In the genomic region with DNA sequence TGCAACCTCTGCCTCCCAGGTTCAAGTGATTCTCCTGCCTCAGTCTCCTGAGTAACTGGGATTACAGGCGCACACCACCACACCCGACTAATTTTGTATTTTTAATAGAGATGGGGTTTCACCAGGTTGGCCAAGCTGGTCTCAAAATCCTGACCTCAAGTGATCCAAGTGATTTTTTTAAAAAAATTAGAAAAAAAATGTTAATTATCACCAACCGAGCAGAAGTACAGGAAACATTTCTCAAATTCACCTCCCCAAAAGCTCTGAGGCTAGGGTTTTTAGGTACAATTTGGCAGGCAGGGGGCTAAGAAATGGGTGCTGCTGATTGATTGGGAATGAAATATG, we compare ENCODE assay signal across 14 cellular contexts. TPM values are rescaled to one million over a fixed set of nuclear protein-coding genes. Genes with fewer than 3 reads are reported as not detected.
DNase-seq lines count a peak whose midpoint lies in the region; ATAC-seq, FAIRE-seq and TF ChIP-seq lines count a peak whose summit lies in the region.
"Had no signal": no experiment of that assay in that cellular context is flagged by ENCODE, and none has a peak within 500 bp of the region (broad histone marks: within the 10 kb centered on the region; RNA-seq: fewer than 3 reads in every experiment).

No MANE protein-coding gene starts in this region.

- H3K4me1 Mint-ChIP-seq in CD14-positive monocyte = peaks cover 13% of the 10 kb centered on the region

- no peak overlapping the region for H3K4me3 Mint-ChIP-seq in CD14-positive monocyte

- H3K27ac Mint-ChIP-seq in CD14-positive monocyte = no peak overlapping the region

- no peak overlapping the region for H3K9ac ChIP-seq in HCT116 (ENCODE audit: low read length)
- H3K9ac ChIP-seq in keratinocyte (ENCODE audit: control insufficient read depth, extremely low read depth, insufficient read depth, low read length) = peak overlapping the region; percentile 42
- H3K9ac ChIP-seq in skeletal muscle satellite cell (ENCODE audit: low read depth, low read length) = no peak overlapping the region

- peaks cover 0 to 6% of the 10 kb centered on the region in 2 donors for H3K36me3 Mint-ChIP-seq in CD14-positive monocyte

- TF ChIP-seq RAD21 in HCT116 (IDR thresholded peaks at IDR 0.05; ENCODE audit: low read depth) = no peak

- peaks cover 0 to 5% (median 0%) of the 10 kb centered on the region in 3 donors for H3K27me3 Mint-ChIP-seq in CD14-positive monocyte (ENCODE audit: low read depth in 3 of 3)

- no peak for FAIRE-seq in keratinocyte (lab: Jason Lieb, UNC)

- H3K36me3 ChIP-seq in HCT116 (ENCODE audit: control insufficient read depth in 1 of 2, insufficient read depth in 2 of 2, low read length in 2 of 2) = no peaks in the 10 kb centered on the region
- no peaks in the 10 kb centered on the region for H3K36me3 ChIP-seq in keratinocyte (ENCODE audit: control insufficient read depth in 2 of 2, extremely low read depth in 1 of 2, insufficient read depth in 2 of 2, low read length in 2 of 2)
- H3K36me3 ChIP-seq in skeletal muscle satellite cell (ENCODE audit: insufficient read depth, low read length) = no peaks in the 10 kb centered on the region
- no peaks in the 10 kb centered on the region for H3K36me3 ChIP-seq in effector memory CD4-positive, alpha-beta T cell (ENCODE audit: control insufficient read depth, insufficient read depth, low read length)

- BruUV-seq in HCT116 (replicated peaks; lab: Mats Ljungman, UMichigan) = no TSS peak

- H3K79me2 ChIP-seq in HCT116 (ENCODE audit: insufficient read depth, low read length) (no peaks in the 10 kb centered on the region), keratinocyte (ENCODE audit: control insufficient read depth, insufficient read depth, low read length) (no peaks in the 10 kb centered on the region)

- POLR2A ChIA-PET in HCT116 (lab: Charles Lee) = no interaction called here

- H2AFZ ChIP-seq in HCT116 (ENCODE audit: low read depth, low read length, poor library complexity, severe bottlenecking) (peak overlapping the region; percentile 99), keratinocyte (ENCODE audit: control insufficient read depth, low read length) (no peak overlapping the region)

- TF ChIP-seq POLR2A in HCT116 (IDR thresholded peaks at IDR 0.05; ENCODE audit: borderline replicate concordance, extremely low read depth, insufficient read depth, insufficient read length) = no peak

- ATAC-seq in HCT116 = no peak
- no peak for ATAC-seq in GM19023 (IDR thresholded peaks at IDR 0.05; ENCODE audit: unreplicated experiment)

- RAD21 ChIA-PET in HCT116 (lab: Charles Lee; ENCODE audit: low non-redundant PET in 1 of 2, low total read pairs in 2 of 2, uncharacterized antibody in 2 of 2, unreplicated experiment in 2 of 2) = no interaction called here

- intact Hi-C loops in HCT116 (cut with micrococcal nuclease) = no loop called here
- intact Hi-C loops in CD14-positive monocyte (cut with micrococcal nuclease) = no loop called here

- dilution Hi-C loops in keratinocyte (cut with MboI; ENCODE audit: extremely low pct_ligation_motif_present, low sequenced_read_pairs) = no loop called here

- H3K4me3 ChIP-seq in HCT116 (replicated peaks in 1 of 2; ENCODE audit: low read depth in 1 of 2, low read length in 2 of 2) (peak overlapping the region in 1 of 2 experiments; percentile 30; a peak in 1 of 4 replicates), keratinocyte (ENCODE audit: control insufficient read depth in 2 of 3, extremely low read depth in 1 of 3, insufficient read depth in 2 of 3, low read depth in 1 of 3, low read length in 3 of 3) (no peak overlapping the region), skeletal muscle satellite cell (ENCODE audit: low read length) (peak overlapping the region; percentile 40)
- H3K4me3 ChIP-seq in effector memory CD4-positive, alpha-beta T cell (ENCODE audit: insufficient read depth, low read depth, low read length, poor library complexity, severe bottlenecking) = no peak overlapping the region

- peaks cover 0 to 4% (median 0%) of the 10 kb centered on the region in 7 donors for H3K9me3 Mint-ChIP-seq in CD14-positive monocyte

- H3K27me3 ChIP-seq in HCT116 (ENCODE audit: insufficient read depth, low read length) (no peaks in the 10 kb centered on the region), keratinocyte (ENCODE audit: control insufficient read depth, extremely low read depth, insufficient read depth, low read length) (peaks cover 2% of the 10 kb centered on the region), skeletal muscle satellite cell (ENCODE audit: control insufficient read depth, insufficient read depth, low read length) (peaks cover 23% of the 10 kb centered on the region)
- no peaks in the 10 kb centered on the region for H3K27me3 ChIP-seq in effector memory CD4-positive, alpha-beta T cell (replicated peaks; ENCODE audit: control insufficient read depth, insufficient read depth, low read length, poor library complexity, severe bottlenecking)

- H3K4me1 ChIP-seq in HCT116 (ENCODE audit: control insufficient read depth in 1 of 2, insufficient read depth in 2 of 2, low read length in 2 of 2) (peaks cover 7 to 19% of the 10 kb centered on the region in 2 experiments; a peak in 3 of 4 replicates), keratinocyte (ENCODE audit: control insufficient read depth, extremely low read depth, insufficient read depth, low read length) (peaks cover 14% of the 10 kb centered on the region), skeletal muscle satellite cell (ENCODE audit: control insufficient read depth, insufficient read depth, low read length) (peaks cover 10% of the 10 kb centered on the region)
- H3K4me1 ChIP-seq in effector memory CD4-positive, alpha-beta T cell (ENCODE audit: control insufficient read depth, insufficient read depth, low read length, poor library complexity, severe bottlenecking) = no peaks in the 10 kb centered on the region

- no peaks in the 10 kb centered on the region for H3K9me3 ChIP-seq in HCT116 (ENCODE audit: control insufficient read depth in 1 of 2, insufficient read depth in 1 of 2, low read depth in 1 of 2, low read length in 2 of 2)
- no peaks in the 10 kb centered on the region for H3K9me3 ChIP-seq in keratinocyte (ENCODE audit: control insufficient read depth, low read depth, low read length)
- no peaks in the 10 kb centered on the region for H3K9me3 ChIP-seq in skeletal muscle satellite cell (replicated peaks; ENCODE audit: low read length)
- H3K9me3 ChIP-seq in effector memory CD4-positive, alpha-beta T cell (ENCODE audit: control insufficient read depth, low read length) = no peaks in the 10 kb centered on the region

- CTCF ChIA-PET in HCT116 (lab: Charles Lee) = no interaction called here

- H3K9me1 ChIP-seq in keratinocyte (ENCODE audit: control insufficient read depth, extremely low read depth, insufficient read depth, low read length) = no peaks in the 10 kb centered on the region

- H3K9me2 ChIP-seq in HCT116 (ENCODE audit: insufficient read depth) = no peaks in the 10 kb centered on the region

- no peak for TF ChIP-seq CTCF in HCT116 (IDR thresholded peaks at IDR 0.05 in 2 of 3, conservative IDR thresholded peaks at IDR 0.05 in 1 of 3; ENCODE audit: borderline replicate concordance in 1 of 3, insufficient read depth in 1 of 3, low read depth in 2 of 3, low read length in 2 of 3)
- no peak for TF ChIP-seq CTCF in VCaP (conservative IDR thresholded peaks at IDR 0.05)
- no peak for TF ChIP-seq CTCF in keratinocyte (optimal IDR thresholded peaks at IDR 0.05 in 1 of 3, IDR thresholded peaks at IDR 0.05 in 1 of 3, conservative IDR thresholded peaks at IDR 0.05 in 1 of 3; ENCODE audit: extremely low read depth in 1 of 3, insufficient read depth in 2 of 3, low read length in 3 of 3)
- TF ChIP-seq CTCF in CD14-positive monocyte (IDR thresholded peaks at IDR 0.05) = no peak

- H4K20me1 ChIP-seq in HCT116 (ENCODE audit: insufficient read depth) (no peaks in the 10 kb centered on the region), keratinocyte (ENCODE audit: control insufficient read depth, extremely low read depth, insufficient read depth, low read length) (no peaks in the 10 kb centered on the region)

- peak overlapping the region; percentile 73 for H3K4me2 ChIP-seq in HCT116 (ENCODE audit: low read length)
- H3K4me2 ChIP-seq in keratinocyte (ENCODE audit: control insufficient read depth, extremely low read depth, insufficient read depth, low read depth, low read length) = peak overlapping the region; percentile 79
- peak overlapping the region; percentile 64 for H3K4me2 ChIP-seq in skeletal muscle satellite cell (ENCODE audit: low read length)

- DNase-seq in HCT116 (ENCODE audit: low read depth, low spot score) (no peak), keratinocyte (ENCODE audit: low read depth, low spot score) (no peak), CD14-positive monocyte (ENCODE audit: low spot score) (no peak)
- no peak for DNase-seq in effector memory CD4-positive, alpha-beta T cell
- DNase-seq: DMS 273 treated with DMSO at 0.1 percent for 48 hours, NCI-H1105 treated with DMSO at 0.1 percent for 48 hours, NCI-H187 treated with DMSO at 0.1 percent for 48 hours, NCI-H446 treated with DMSO at 0.1 percent for 48 hours, NCI-H748 treated with DMSO at 0.1 percent for 48 hours, Right ventricle myocardium superior had no signal

- H3K27ac ChIP-seq in HCT116 (ENCODE audit: low read depth, low read length) (no peak overlapping the region), VCaP (peak overlapping the region; percentile 46), keratinocyte (ENCODE audit: control insufficient read depth, insufficient read depth, low read length) (no peak overlapping the region)
- H3K27ac ChIP-seq in effector memory CD4-positive, alpha-beta T cell (ENCODE audit: insufficient read depth, low read length, poor library complexity, severe bottlenecking) = no peak overlapping the region

TF ChIP-seq in HCT116, 20 proteins besides CTCF, POLR2A, EP300 and RAD21 (continues in another document):
- TF ChIP-seq, protein P1, sequence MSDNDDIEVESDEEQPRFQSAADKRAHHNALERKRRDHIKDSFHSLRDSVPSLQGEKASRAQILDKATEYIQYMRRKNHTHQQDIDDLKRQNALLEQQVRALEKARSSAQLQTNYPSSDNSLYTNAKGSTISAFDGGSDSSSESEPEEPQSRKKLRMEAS (IDR thresholded peaks at IDR 0.05) = no peak
- TF ChIP-seq EGR1 (IDR thresholded peaks at IDR 0.05; ENCODE audit: low read depth) = no peak
- TF ChIP-seq POLR2AphosphoS5 (IDR thresholded peaks at IDR 0.05; ENCODE audit: low read depth, low read length) = no peak
- no peak for TF ChIP-seq ELF1 (IDR thresholded peaks at IDR 0.05; ENCODE audit: borderline replicate concordance, low read depth)

RNA-seq across cellular contexts. Expression of a gene that starts 14.9 kb away (rescaled TPM):
- total RNA-seq in HCT116 (2021; ENCODE audit: unreplicated experiment) = not detected
- not detected in 2 replicates for polyA plus RNA-seq in HCT116 (2012)
- 0.04 TPM in 1 of 3 replicates, not detected in the others for polyA plus RNA-seq in keratinocyte
- not detected for polyA plus RNA-seq in keratinocyte (2011; ENCODE audit: low read depth)
- not detected in 2 replicates for polyA plus RNA-seq in keratinocyte (2011; cell fraction: cytosol; rRNA removed)
- polyA plus RNA-seq in keratinocyte (2011; cell fraction: nucleus; rRNA removed) = not detected in 2 replicates
- polyA plus RNA-seq in keratinocyte (2012; ENCODE audit: low replicate concordance) = not detected in 2 replicates
- not detected in 3 replicates for polyA minus RNA-seq in keratinocyte
- polyA minus RNA-seq in keratinocyte (2011; cell fraction: cytosol; rRNA and poly(A)+ RNA removed) = not detected
- polyA minus RNA-seq in keratinocyte (2011; cell fraction: nucleus; rRNA and poly(A)+ RNA removed) = not detected in 2 replicates
- not detected in 2 replicates for total RNA-seq in skeletal muscle satellite cell (2012; rRNA removed)
- 10 to 100 TPM in 1 of 2 donors, 1 to 10 TPM in 1; 4.0 to 15.6 TPM for polyA plus RNA-seq in CD14-positive monocyte
- total RNA-seq: Right ventricle myocardium superior had no signal
- polyA plus RNA-seq: BJ had no signal
